1 cellular context compared by ENCODE assay signal in genomic region chr11:43947003-43947500, GRCh38.
TF ChIP-seq lines count a peak whose summit lies in the region.

No MANE protein-coding gene starts in this region.

TF ChIP-seq in WTC11, 78 proteins besides CTCF, POLR2A, EP300 and RAD21 (continued from another document):
- TF ChIP-seq, protein P1, sequence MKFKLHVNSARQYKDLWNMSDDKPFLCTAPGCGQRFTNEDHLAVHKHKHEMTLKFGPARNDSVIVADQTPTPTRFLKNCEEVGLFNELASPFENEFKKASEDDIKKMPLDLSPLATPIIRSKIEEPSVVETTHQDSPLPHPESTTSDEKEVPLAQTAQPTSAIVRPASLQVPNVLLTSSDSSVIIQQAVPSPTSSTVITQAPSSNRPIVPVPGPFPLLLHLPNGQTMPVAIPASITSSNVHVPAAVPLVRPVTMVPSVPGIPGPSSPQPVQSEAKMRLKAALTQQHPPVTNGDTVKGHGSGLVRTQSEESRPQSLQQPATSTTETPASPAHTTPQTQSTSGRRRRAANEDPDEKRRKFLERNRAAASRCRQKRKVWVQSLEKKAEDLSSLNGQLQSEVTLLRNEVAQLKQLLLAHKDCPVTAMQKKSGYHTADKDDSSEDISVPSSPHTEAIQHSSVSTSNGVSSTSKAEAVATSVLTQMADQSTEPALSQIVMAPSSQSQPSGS (CRISPR knock-in tag; IDR thresholded peaks at IDR 0.05; ENCODE audit: borderline replicate concordance, low read depth) = no peak
- TF ChIP-seq ZNF232 (CRISPR knock-in tag; IDR thresholded peaks at IDR 0.05) (no peak), ZNF219 (CRISPR knock-in tag; IDR thresholded peaks at IDR 0.05; ENCODE audit: borderline replicate concordance) (no peak)
- TF ChIP-seq, protein P2, sequence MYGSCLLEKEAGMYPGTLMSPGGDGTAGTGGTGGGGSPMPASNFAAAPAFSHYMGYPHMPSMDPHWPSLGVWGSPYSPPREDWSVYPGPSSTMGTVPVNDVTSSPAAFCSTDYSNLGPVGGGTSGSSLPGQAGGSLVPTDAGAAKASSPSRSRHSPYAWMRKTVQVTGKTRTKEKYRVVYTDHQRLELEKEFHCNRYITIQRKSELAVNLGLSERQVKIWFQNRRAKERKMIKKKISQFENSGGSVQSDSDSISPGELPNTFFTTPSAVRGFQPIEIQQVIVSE (CRISPR knock-in tag; IDR thresholded peaks at IDR 0.05; ENCODE audit: borderline replicate concordance) = no peak
